1 cellular context compared by ENCODE assay signal in the genomic region with DNA sequence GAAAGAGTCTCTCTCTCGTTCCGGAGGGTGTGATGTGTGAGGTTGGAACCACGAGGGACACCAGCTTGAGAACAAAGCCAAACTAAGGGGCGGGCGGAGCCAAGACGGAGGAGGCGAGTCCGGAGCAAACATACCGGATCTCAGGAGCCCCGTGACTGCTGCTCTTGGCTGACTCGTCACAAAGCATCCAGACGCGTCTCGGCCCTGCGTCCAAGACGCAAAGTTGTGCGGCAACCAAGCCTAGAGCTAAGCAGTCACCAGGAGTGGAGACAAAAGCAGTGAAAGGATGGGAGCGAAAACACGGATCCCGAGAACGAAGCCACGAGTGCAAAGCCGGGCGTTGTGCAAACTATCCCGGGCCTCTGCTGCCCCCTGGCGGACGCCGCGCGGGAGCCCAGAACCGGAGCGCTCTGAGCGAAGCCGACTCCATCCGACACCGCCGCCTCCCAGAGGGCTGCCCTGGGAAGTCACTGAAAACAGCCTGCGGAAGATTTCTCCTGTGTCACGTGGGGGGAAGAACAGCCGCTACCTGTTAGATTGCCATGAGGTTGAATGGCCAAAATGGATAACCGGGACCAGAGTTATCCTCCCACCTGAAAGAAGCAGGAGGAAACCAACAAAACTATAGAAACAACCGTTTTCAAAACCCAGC.
A peak's percentile ranks its signal among the peaks of the same experiment; 100 is the strongest.
TF ChIP-seq lines count a peak whose summit lies in the region.

No MANE protein-coding gene starts in this region.

TF ChIP-seq in GM12878, 131 proteins besides CTCF, POLR2A, EP300 and RAD21 (continued from another document):
- TF ChIP-seq TCF3 (IDR thresholded peaks at IDR 0.05; ENCODE audit: borderline replicate concordance, insufficient read depth, low read depth, low read length) (no peak), ATF3 (IDR thresholded peaks at IDR 0.05; ENCODE audit: borderline replicate concordance, extremely low read depth, low read depth, low read length) (no peak), PRDM15 (CRISPR knock-in tag; IDR thresholded peaks at IDR 0.05) (no peak), SMC3 (IDR thresholded peaks at IDR 0.05; ENCODE audit: borderline replicate concordance, low read length) (peak; percentile 72), EED (IDR thresholded peaks at IDR 0.05; ENCODE audit: low read depth) (peak; percentile 18; the same call in 1 of the 2 replicates), ZNF592 (IDR thresholded peaks at IDR 0.05) (no peak), LARP7 (IDR thresholded peaks at IDR 0.05) (peak; percentile 48; the same call in 1 of the 2 replicates), MTA2 (IDR thresholded peaks at IDR 0.05; ENCODE audit: low read depth) (peak; percentile 17; the same call in 1 of the 2 replicates), TBL1XR1 (IDR thresholded peaks at IDR 0.05; ENCODE audit: low read depth, low read length) (no peak), SMARCA5 (IDR thresholded peaks at IDR 0.05) (0 out of 2 replicates have a peak, but pooled peaks have one; percentile 55), MAX (IDR thresholded peaks at IDR 0.05; ENCODE audit: low read depth, low read length) (no peak), CEBPZ (IDR thresholded peaks at IDR 0.05; ENCODE audit: low read depth, low read length) (no peak), IKZF1 (conservative IDR thresholded peaks at IDR 0.05) (peak; percentile 44; the same call in 1 of the 2 replicates), BACH1 (IDR thresholded peaks at IDR 0.05; ENCODE audit: borderline replicate concordance) (peak; percentile 45; the same call in 1 of the 2 replicates), JUNB (IDR thresholded peaks at IDR 0.05) (no peak), CREB1 (IDR thresholded peaks at IDR 0.05; ENCODE audit: low read depth) (no peak), RAD51 (IDR thresholded peaks at IDR 0.05) (0 out of 2 replicates have a peak, but pooled peaks have one; percentile 21)
- TF ChIP-seq, protein P1, sequence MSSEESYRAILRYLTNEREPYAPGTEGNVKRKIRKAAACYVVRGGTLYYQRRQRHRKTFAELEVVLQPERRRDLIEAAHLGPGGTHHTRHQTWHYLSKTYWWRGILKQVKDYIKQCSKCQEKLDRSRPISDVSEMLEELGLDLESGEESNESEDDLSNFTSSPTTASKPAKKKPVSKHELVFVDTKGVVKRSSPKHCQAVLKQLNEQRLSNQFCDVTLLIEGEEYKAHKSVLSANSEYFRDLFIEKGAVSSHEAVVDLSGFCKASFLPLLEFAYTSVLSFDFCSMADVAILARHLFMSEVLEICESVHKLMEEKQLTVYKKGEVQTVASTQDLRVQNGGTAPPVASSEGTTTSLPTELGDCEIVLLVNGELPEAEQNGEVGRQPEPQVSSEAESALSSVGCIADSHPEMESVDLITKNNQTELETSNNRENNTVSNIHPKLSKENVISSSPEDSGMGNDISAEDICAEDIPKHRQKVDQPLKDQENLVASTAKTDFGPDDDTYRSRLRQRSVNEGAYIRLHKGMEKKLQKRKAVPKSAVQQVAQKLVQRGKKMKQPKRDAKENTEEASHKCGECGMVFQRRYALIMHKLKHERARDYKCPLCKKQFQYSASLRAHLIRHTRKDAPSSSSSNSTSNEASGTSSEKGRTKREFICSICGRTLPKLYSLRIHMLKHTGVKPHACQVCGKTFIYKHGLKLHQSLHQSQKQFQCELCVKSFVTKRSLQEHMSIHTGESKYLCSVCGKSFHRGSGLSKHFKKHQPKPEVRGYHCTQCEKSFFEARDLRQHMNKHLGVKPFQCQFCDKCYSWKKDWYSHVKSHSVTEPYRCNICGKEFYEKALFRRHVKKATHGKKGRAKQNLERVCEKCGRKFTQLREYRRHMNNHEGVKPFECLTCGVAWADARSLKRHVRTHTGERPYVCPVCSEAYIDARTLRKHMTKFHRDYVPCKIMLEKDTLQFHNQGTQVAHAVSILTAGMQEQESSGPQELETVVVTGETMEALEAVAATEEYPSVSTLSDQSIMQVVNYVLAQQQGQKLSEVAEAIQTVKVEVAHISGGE (CRISPR knock-in tag; IDR thresholded peaks at IDR 0.05): no peak
- TF ChIP-seq, protein P2, sequence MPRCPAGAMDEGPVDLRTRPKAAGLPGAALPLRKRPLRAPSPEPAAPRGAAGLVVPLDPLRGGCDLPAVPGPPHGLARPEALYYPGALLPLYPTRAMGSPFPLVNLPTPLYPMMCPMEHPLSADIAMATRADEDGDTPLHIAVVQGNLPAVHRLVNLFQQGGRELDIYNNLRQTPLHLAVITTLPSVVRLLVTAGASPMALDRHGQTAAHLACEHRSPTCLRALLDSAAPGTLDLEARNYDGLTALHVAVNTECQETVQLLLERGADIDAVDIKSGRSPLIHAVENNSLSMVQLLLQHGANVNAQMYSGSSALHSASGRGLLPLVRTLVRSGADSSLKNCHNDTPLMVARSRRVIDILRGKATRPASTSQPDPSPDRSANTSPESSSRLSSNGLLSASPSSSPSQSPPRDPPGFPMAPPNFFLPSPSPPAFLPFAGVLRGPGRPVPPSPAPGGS (IDR thresholded peaks at IDR 0.05; ENCODE audit: borderline replicate concordance, insufficient read depth, low read depth, low read length, poor library complexity, severe bottlenecking): no peak
